8 cellular contexts compared by ENCODE assay signal in genomic region chr19:53424968-53425597, GRCh38. TPM values are rescaled to one million over a fixed set of nuclear protein-coding genes. Genes with fewer than 3 reads are reported as not detected.
A peak's percentile ranks its signal among the peaks of the same experiment; 100 is the strongest.
DNase-seq lines count a peak whose midpoint lies in the region; ATAC-seq, FAIRE-seq and TF ChIP-seq lines count a peak whose summit lies in the region.

No MANE protein-coding gene starts in this region.

- H3K4me1 ChIP-seq in HEK293 (ENCODE audit: control insufficient read depth, insufficient read depth, low read length), result no peaks in the 10 kb centered on the region
- H3K4me1 ChIP-seq in gastroesophageal sphincter, result peaks cover 0 to 9% (median 0%) of the 10 kb centered on the region in 3 donors
- no peaks in the 10 kb centered on the region for H3K4me1 ChIP-seq in thyroid gland

- WGBS in gastroesophageal sphincter (ENCODE audit: low coverage in 1 of 2), 2 donors, result 16% methylated on average over 8 of the region's 9 CpGs; no CpG with 5 or more reads in 1 of the 2 donors
- 21 to 25% methylated on average over 9 of the region's 9 CpGs for whole genome bisulfite sequencing in thyroid gland, 2 donors

- H3K36me3 ChIP-seq in HEK293 (ENCODE audit: control insufficient read depth in 2 of 2, insufficient read depth in 1 of 2, low read length in 2 of 2) (no peaks in the 10 kb centered on the region), gastroesophageal sphincter (no peaks in the 10 kb centered on the region), thyroid gland (no peaks in the 10 kb centered on the region)

- TF ChIP-seq CTCF in AG04450 (IDR thresholded peaks at IDR 0.05; ENCODE audit: low read depth, low read length) (peak; percentile 75), HEK293 (tag by site-specific recombination; IDR thresholded peaks at IDR 0.05) (no peak), gastroesophageal sphincter (IDR thresholded peaks at IDR 0.05) (peak; percentile 47 to 84 (median 72)), omental fat pad (IDR thresholded peaks at IDR 0.05) (peak in 1 of 3 donors; percentile 21), thyroid gland (IDR thresholded peaks at IDR 0.05) (peak; percentile 41 to 80 (median 70))

- H3K27me3 ChIP-seq in AG04450 (ENCODE audit: control insufficient read depth, insufficient read depth, low read length) (no peaks in the 10 kb centered on the region), gastroesophageal sphincter (no peaks in the 10 kb centered on the region), thyroid gland (no peaks in the 10 kb centered on the region)

- peak; percentile 90 for ATAC-seq in gastroesophageal sphincter
- peak; percentile 86 for ATAC-seq in omental fat pad (ENCODE audit: low FRiP score)

- no peak for FAIRE-seq in GM12892 (lab: Jason Lieb, UNC)

- no peak overlapping the region for H3K4me3 ChIP-seq in AG04450 (ENCODE audit: low read depth, low read length)
- H3K4me3 ChIP-seq in HEK293 (ENCODE audit: low read depth, low read length), result no peak overlapping the region
- no peak overlapping the region for H3K4me3 ChIP-seq in gastroesophageal sphincter
- no peak overlapping the region for H3K4me3 ChIP-seq in thyroid gland (replicated peaks in 1 of 3)

- TF ChIP-seq POLR2A in gastroesophageal sphincter (IDR thresholded peaks at IDR 0.05) (no peak), thyroid gland (IDR thresholded peaks at IDR 0.05) (no peak), GM12892 (IDR thresholded peaks at IDR 0.05; ENCODE audit: low read depth, low read length) (no peak)

- no peaks in the 10 kb centered on the region; the same call in none of the 2 replicates for H3K9me3 ChIP-seq in AG04450 (ENCODE audit: control insufficient read depth, insufficient read depth, low read length)
- H3K9me3 ChIP-seq in HEK293 (ENCODE audit: control insufficient read depth, insufficient read depth, low read depth, low read length), result no peaks in the 10 kb centered on the region
- no peaks in the 10 kb centered on the region for H3K9me3 ChIP-seq in gastroesophageal sphincter
- no peaks in the 10 kb centered on the region for H3K9me3 ChIP-seq in thyroid gland

- intact Hi-C loops in thyroid gland (cut with DNase I), result loop anchor here (5.0 kb wide), 1 partner anchor 322 kb away; no protein-coding TSS in a partner anchor

- POLR2A ChIA-PET in AG04450 (lab: Yijun Ruan, JAX), result interaction anchor here (0.6 to 0.7 kb wide), 2 partner anchors 231 to 443 kb away, joined by 4 read pairs; partner anchors contain the start of gene MYADM
- POLR2A ChIA-PET in HEK293 (lab: Yijun Ruan, JAX), result no interaction called here

- DNase-seq in AG04450 (ENCODE audit: low read depth, low spot score) (peak; percentile 38), RKO (ENCODE audit: low spot score) (peak; percentile 61), omental fat pad (ENCODE audit: low spot score) (peak; percentile 43), thyroid gland (peak; percentile 73 to 77), GM12892 (ENCODE audit: insufficient read length) (no peak)
- peak; percentile 54 for DNase-seq in activated T-helper 9 cell treated with anti-CD3 and anti-CD28 coated beads, Interleukin-2, amount 50 U/mL, for 16 hours (ENCODE audit: low read depth)

- CTCF ChIA-PET in AG04450 (lab: Charles Lee) (interaction anchor here (0.6 to 1.6 kb wide), 16 partner anchors 11 to 1782 kb away, joined by 3 to 12 read pairs (median 4); no protein-coding TSS in a partner anchor), HEK293 (lab: Yijun Ruan, JAX) (interaction anchor here (0.5 to 2.7 kb wide), 23 partner anchors 9 to 904 kb away, joined by 3 to 17 read pairs (median 5); no protein-coding TSS in a partner anchor)

- H3K27ac ChIP-seq in AG04450 (ENCODE audit: low read depth, low read length) (no peak overlapping the region), HEK293 (ENCODE audit: extremely low read depth, low read depth, low read length) (no peak overlapping the region), gastroesophageal sphincter (no peak overlapping the region), thyroid gland (no peak overlapping the region)

- no peak for TF ChIP-seq EP300 in gastroesophageal sphincter (IDR thresholded peaks at IDR 0.05)

TF ChIP-seq in HEK293, 187 proteins besides CTCF, POLR2A, EP300 and RAD21:
- TF ChIP-seq ZNF837 (tag by site-specific recombination; IDR thresholded peaks at IDR 0.05) (no peak), ZNF785 (tag by site-specific recombination; IDR thresholded peaks at IDR 0.05) (0 out of 2 replicates have a peak, but pooled peaks have one; percentile 47), ZNF654 (tag by site-specific recombination; IDR thresholded peaks at IDR 0.05; ENCODE audit: low read depth) (peak; percentile 57), SCRT2 (tag by site-specific recombination; IDR thresholded peaks at IDR 0.05) (peak; percentile 17; the same call in 1 of the 2 replicates), ZNF791 (tag by site-specific recombination; IDR thresholded peaks at IDR 0.05) (no peak), ZNF416 (tag by site-specific recombination; IDR thresholded peaks at IDR 0.05) (no peak), REPIN1 (tag by site-specific recombination; IDR thresholded peaks at IDR 0.05; ENCODE audit: low read depth) (no peak), ZNF423 (tag by site-specific recombination; IDR thresholded peaks at IDR 0.05) (no peak), ZNF677 (tag by site-specific recombination; IDR thresholded peaks at IDR 0.05) (no peak)

RNA-seq across cellular contexts. Expression of gene ZNF761, which starts 6.7 kb away (rescaled TPM):
- 9.1 and 12.5 TPM in 2 replicates for polyA plus RNA-seq in AG04450 (2011; rRNA removed)
- polyA minus RNA-seq in AG04450 (2011; rRNA and poly(A)+ RNA removed), result 7.5 and 13.2 TPM in 2 replicates
- 10 to 100 TPM in 2 of 4 donors, 1 to 10 TPM in 2; 7.5 to 12.8 (median 10.2) TPM for total RNA-seq in gastroesophageal sphincter
- total RNA-seq in omental fat pad, result 10 to 100 TPM; 10.4 to 16.8 (median 14.2) TPM
- 10 to 100 TPM; 11.8 to 15.2 (median 12.6) TPM for total RNA-seq in thyroid gland
- polyA plus RNA-seq in GM12892 (2012; ENCODE audit: missing spikeins), result 8.8 TPM

RNA-seq across cellular contexts. Expression of gene ZNF765, which starts 30.1 kb away (rescaled TPM):
- polyA plus RNA-seq in AG04450 (2011; rRNA removed), result 4.6 and 5.3 TPM in 2 replicates
- polyA minus RNA-seq in AG04450 (2011; rRNA and poly(A)+ RNA removed), result 10.6 and 14.8 TPM in 2 replicates
- 10 to 100 TPM in 1 of 4 donors, 1 to 10 TPM in 3; 7.3 to 13.4 (median 8.2) TPM for total RNA-seq in gastroesophageal sphincter
- total RNA-seq in omental fat pad, result 10 to 100 TPM in 2 of 4 donors, 1 to 10 TPM in 2; 8.5 to 19.4 (median 9.6) TPM
- total RNA-seq in thyroid gland, result 10 to 100 TPM; 10.4 to 16.9 (median 12.5) TPM
- 7.0 TPM for polyA plus RNA-seq in GM12892 (2012; ENCODE audit: missing spikeins)

RNA-seq across cellular contexts. Expression of gene ZNF813, which starts 42.5 kb away (rescaled TPM):
- polyA plus RNA-seq in AG04450 (2011; rRNA removed), result 1.7 and 2.1 TPM in 2 replicates
- polyA minus RNA-seq in AG04450 (2011; rRNA and poly(A)+ RNA removed), result 2.5 and 5.2 TPM in 2 replicates
- total RNA-seq in gastroesophageal sphincter, result 1 to 10 TPM; 2.4 to 3.4 (median 2.7) TPM
- 10 to 100 TPM in 1 of 4 donors, 1 to 10 TPM in 3; 2.5 to 11.0 (median 2.9) TPM for total RNA-seq in omental fat pad
- total RNA-seq in thyroid gland, result 1 to 10 TPM; 4.3 to 7.5 (median 5.4) TPM
- polyA plus RNA-seq in GM12892 (2012; ENCODE audit: missing spikeins), result 1.5 TPM

RNA-seq across cellular contexts. Expression of gene ZNF525, which starts 59.6 kb away (rescaled TPM):
- 1.6 and 2.9 TPM in 2 replicates for polyA plus RNA-seq in AG04450 (2011; rRNA removed)
- 1.2 and 3.2 TPM in 2 replicates for polyA minus RNA-seq in AG04450 (2011; rRNA and poly(A)+ RNA removed)
- total RNA-seq in gastroesophageal sphincter (10 to 100 TPM in 3 of 4 donors, 1 to 10 TPM in 1; 9.2 to 14.5 (median 11.8) TPM), omental fat pad (10 to 100 TPM in 1 of 4 donors, 1 to 10 TPM in 3; 3.7 to 13.3 (median 7.6) TPM), thyroid gland (10 to 100 TPM in 3 of 4 donors, 1 to 10 TPM in 1; 9.6 to 12.1 (median 11.6) TPM)
- 11.2 TPM for polyA plus RNA-seq in GM12892 (2012; ENCODE audit: missing spikeins)
